ENCODE assay signal across 33 cellular contexts in the genomic region with DNA sequence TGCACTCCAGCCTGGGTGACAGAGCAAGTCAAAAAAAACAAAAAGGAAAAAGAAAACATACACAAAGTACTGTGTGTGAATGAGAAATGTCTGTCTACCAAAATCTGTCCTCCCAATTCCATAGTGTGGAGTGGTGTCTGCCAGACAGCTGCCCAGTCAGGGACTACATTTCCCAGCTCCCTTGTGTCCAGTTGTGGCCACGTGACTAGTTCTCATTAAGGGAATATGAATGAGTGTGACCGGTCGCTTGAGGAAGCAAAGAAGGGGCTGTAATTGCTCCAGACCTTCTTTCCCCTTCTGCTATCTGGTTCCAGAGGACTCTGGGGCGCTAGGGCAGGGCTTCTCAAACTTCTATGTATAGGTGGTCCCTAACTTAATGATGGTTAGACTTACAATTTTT.
"Had no signal": no experiment of that assay in that cellular context is flagged by ENCODE, and none has a peak within 500 bp of the region (broad histone marks: within the 10 kb centered on the region; RNA-seq: fewer than 3 reads in every experiment).

No MANE protein-coding gene starts in this region.

- DNase-seq: activated CD4-positive, alpha-beta T cell treated with anti-CD3 and anti-CD28 coated beads for 36 hours; activated CD4-positive, alpha-beta T cell treated with anti-CD3 and anti-CD28 coated beads, Interleukin-2, amount 10 ng/mL, durations not matched to agents 7 days and 5 days; activated CD4-positive, alpha-beta T cell treated with anti-CD3 and anti-CD28 coated beads, Interleukin-2, amount 50 U/mL, for 48 hours; activated CD8-positive, alpha-beta memory T cell treated with anti-CD3 and anti-CD28 coated beads, Interleukin-2, amount 50 U/mL, for 4 hours; activated CD8-positive, alpha-beta T cell treated with anti-CD3 and anti-CD28 coated beads, Interleukin-2, amount 10 ng/mL, durations not matched to agents 7 days and 5 days; activated gamma-delta T cell treated with Interleukin-2 at 50 U/mL for 16 hours; activated naive CD4-positive, alpha-beta T cell treated with anti-CD3 and anti-CD28 coated beads, Interleukin-2, amount 10 ng/mL, durations not matched to agents 7 days and 5 days; activated naive CD8-positive, alpha-beta T cell treated with anti-CD3 and anti-CD28 coated beads, Interleukin-2, amount 50 U/mL, for 24 hours; activated T-cell treated with anti-CD3 and anti-CD28 coated beads for 4 hours; activated T-cell treated with anti-CD3 and anti-CD28 coated beads, Interleukin-2, amount 50 U/mL, for 4 hours; anterior cingulate cortex; caudate nucleus; cerebellar nuclear complex; Kasumi-1; MM.1S; MV-4-11; NCI-H1092; NCI-H1436 treated with DMSO at 0.1 percent for 48 hours; NCI-H1694 treated with DMSO at 0.1 percent for 48 hours; NCI-H2029; NCI-H510A; NCI-H526; NCI-H748 treated with DMSO at 0.1 percent for 48 hours; NK-92 treated with Interleukin-12 subunit alpha and Interleukin-12 subunit beta, amount 100 ng/mL, for 24 hours; PC-3; SIG-M5 had no signal

- H3K27ac Mint-ChIP-seq: activated CD4-positive, alpha-beta T cell treated with anti-CD3 and anti-CD28 coated beads for 36 hours; activated CD4-positive, alpha-beta T cell treated with anti-CD3 and anti-CD28 coated beads, Interleukin-2, amount 10 ng/mL, durations not matched to agents 7 days and 5 days; activated CD8-positive, alpha-beta T cell treated with anti-CD3 and anti-CD28 coated beads, Interleukin-2, amount 10 ng/mL, durations not matched to agents 7 days and 5 days; activated naive CD4-positive, alpha-beta T cell treated with anti-CD3 and anti-CD28 coated beads, Interleukin-2, amount 10 ng/mL, durations not matched to agents 7 days and 5 days; activated naive CD8-positive, alpha-beta T cell; activated naive CD8-positive, alpha-beta T cell treated with anti-CD3 and anti-CD28 coated beads, Interleukin-2, amount 50 U/mL, for 24 hours; activated T-helper 1 cell treated with anti-CD3 and anti-CD28 coated beads, Interleukin-12 subunit alpha, Interleukin-12 subunit beta, Interleukin-2, Interleukin-4 antibody, amounts not matched to agents 30 ng/mL and 10 ng/mL and 1 ng/mL, durations not matched to agents 14 hours and 24 hours and 36 hours; brain; T-helper 2 cell treated with Interferon-gamma antibody and Interleukin-4, amounts not matched to agents 5 μg/mL and 100 μg/mL, for 36 hours had no signal

- H3K27me3 Mint-ChIP-seq: activated CD4-positive, alpha-beta T cell treated with anti-CD3 and anti-CD28 coated beads for 36 hours; activated CD4-positive, alpha-beta T cell treated with anti-CD3 and anti-CD28 coated beads, Interleukin-2, amount 10 ng/mL, durations not matched to agents 7 days and 5 days; activated naive CD8-positive, alpha-beta T cell; activated naive CD8-positive, alpha-beta T cell treated with anti-CD3 and anti-CD28 coated beads, Interleukin-2, amount 50 U/mL, for 24 hours; brain had no signal

- H3K36me3 Mint-ChIP-seq: activated naive CD4-positive, alpha-beta T cell treated with anti-CD3 and anti-CD28 coated beads, Interleukin-2, amount 10 ng/mL, durations not matched to agents 7 days and 5 days; activated naive CD8-positive, alpha-beta T cell; brain had no signal

- H3K27ac ChIP-seq: RWPE1 had no signal

- H3K4me3 Mint-ChIP-seq: activated CD4-positive, alpha-beta T cell treated with anti-CD3 and anti-CD28 coated beads for 36 hours; activated CD4-positive, alpha-beta T cell treated with anti-CD3 and anti-CD28 coated beads, Interleukin-2, amount 10 ng/mL, durations not matched to agents 7 days and 5 days; activated CD8-positive, alpha-beta T cell treated with anti-CD3 and anti-CD28 coated beads, Interleukin-2, amount 10 ng/mL, durations not matched to agents 7 days and 5 days; activated naive CD4-positive, alpha-beta T cell treated with anti-CD3 and anti-CD28 coated beads, Interleukin-2, amount 10 ng/mL, durations not matched to agents 7 days and 5 days; activated naive CD8-positive, alpha-beta T cell; activated naive CD8-positive, alpha-beta T cell treated with anti-CD3 and anti-CD28 coated beads, Interleukin-2, amount 50 U/mL, for 24 hours; activated T-cell treated with anti-CD3 and anti-CD28 coated beads, Interleukin-2, amount 50 U/mL, for 4 hours; activated T-helper 1 cell treated with anti-CD3 and anti-CD28 coated beads, Interleukin-12 subunit alpha, Interleukin-12 subunit beta, Interleukin-2, Interleukin-4 antibody, amounts not matched to agents 30 ng/mL and 10 ng/mL and 1 ng/mL, durations not matched to agents 14 hours and 24 hours and 36 hours; brain; T-helper 2 cell treated with Interferon-gamma antibody and Interleukin-4, amounts not matched to agents 5 μg/mL and 100 μg/mL, for 36 hours had no signal

- H3K9me3 Mint-ChIP-seq: activated naive CD4-positive, alpha-beta T cell treated with anti-CD3 and anti-CD28 coated beads, Interleukin-2, amount 10 ng/mL, durations not matched to agents 7 days and 5 days; activated naive CD8-positive, alpha-beta T cell treated with anti-CD3 and anti-CD28 coated beads, Interleukin-2, amount 50 U/mL, for 24 hours had no signal

- H3K4me1 Mint-ChIP-seq: activated CD4-positive, alpha-beta T cell treated with anti-CD3 and anti-CD28 coated beads for 36 hours; activated CD4-positive, alpha-beta T cell treated with anti-CD3 and anti-CD28 coated beads, Interleukin-2, amount 10 ng/mL, durations not matched to agents 7 days and 5 days; activated naive CD4-positive, alpha-beta T cell treated with anti-CD3 and anti-CD28 coated beads, Interleukin-2, amount 10 ng/mL, durations not matched to agents 7 days and 5 days; activated naive CD8-positive, alpha-beta T cell treated with anti-CD3 and anti-CD28 coated beads, Interleukin-2, amount 50 U/mL, for 24 hours; brain had no signal

- ATAC-seq: activated CD4-positive, alpha-beta T cell treated with anti-CD3 and anti-CD28 coated beads for 36 hours; activated CD4-positive, CD25-positive, alpha-beta regulatory T cell treated with anti-CD3 and anti-CD28 coated beads, Interleukin-2, amount 50 U/mL, for 24 hours; activated CD8-positive, alpha-beta T cell treated with anti-CD3 and anti-CD28 coated beads, Interleukin-2, amount 10 ng/mL, durations not matched to agents 7 days and 5 days; activated naive CD8-positive, alpha-beta T cell treated with anti-CD3 and anti-CD28 coated beads, Interleukin-2, amount 50 U/mL, for 24 hours; activated T-cell treated with anti-CD3 and anti-CD28 coated beads, Interleukin-2, amount 50 U/mL, for 4 hours; PC-3; Right ventricle myocardium inferior had no signal
